Comparison of ENCODE assay signal across 8 cellular contexts in the genomic region with DNA sequence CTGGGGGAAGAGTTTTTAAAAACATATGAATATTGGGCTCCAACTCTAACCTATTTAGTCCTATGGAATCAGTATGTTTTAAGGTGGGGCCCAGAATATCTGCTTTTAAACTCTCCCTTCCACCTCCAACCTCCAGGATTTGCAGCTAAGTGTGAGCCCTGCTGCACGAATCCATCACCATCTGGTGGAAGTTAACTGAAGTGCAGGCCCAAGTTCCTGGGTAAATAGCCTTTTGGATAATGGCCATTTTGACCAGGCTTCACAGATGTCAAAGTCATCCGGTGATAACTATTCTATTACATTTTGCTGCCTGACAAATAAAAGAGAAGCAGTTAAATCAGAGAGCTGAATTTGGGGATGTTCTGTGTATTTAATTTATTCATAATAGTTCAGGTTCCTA. TPM values are rescaled to one million over a fixed set of nuclear protein-coding genes. Genes with fewer than 3 reads are reported as not detected.
DNase-seq lines count a peak whose midpoint lies in the region; ATAC-seq and TF ChIP-seq lines count a peak whose summit lies in the region.

No MANE protein-coding gene starts in this region.

- H3K4me3 ChIP-seq in SJCRH30 (no peak overlapping the region), gastroesophageal sphincter (no peak overlapping the region)

- 4% methylated on average over 2 of the region's 2 CpGs; no CpG with 5 or more reads in 1 of the 2 donors for WGBS in gastroesophageal sphincter (ENCODE audit: low coverage in 1 of 2), 2 donors

- H3K27me3 ChIP-seq in SJCRH30, result no peaks in the 10 kb centered on the region
- no peaks in the 10 kb centered on the region for H3K27me3 ChIP-seq in gastroesophageal sphincter

- no peak for TF ChIP-seq POLR2A in gastroesophageal sphincter (IDR thresholded peaks at IDR 0.05)

- ATAC-seq in GM18499 (IDR thresholded peaks at IDR 0.05; ENCODE audit: insufficient read depth, unreplicated experiment) (peak; percentile 78), HG02642 (IDR thresholded peaks at IDR 0.05; ENCODE audit: poor library complexity, unreplicated experiment) (peak; percentile 91), gastroesophageal sphincter (no peak)

- H3K9me3 ChIP-seq in SJCRH30 (replicated peaks) (no peaks in the 10 kb centered on the region), gastroesophageal sphincter (no peaks in the 10 kb centered on the region)

- TF ChIP-seq CTCF in gastroesophageal sphincter (IDR thresholded peaks at IDR 0.05), result peak; percentile 46 to 68 (median 60)

- no peaks in the 10 kb centered on the region for H3K36me3 ChIP-seq in SJCRH30
- no peaks in the 10 kb centered on the region for H3K36me3 ChIP-seq in gastroesophageal sphincter

- H3K27ac ChIP-seq in SJCRH30 (no peak overlapping the region), gastroesophageal sphincter (no peak overlapping the region)

- no peak for TF ChIP-seq EP300 in gastroesophageal sphincter (IDR thresholded peaks at IDR 0.05)

- DNase-seq in AG08396 (ENCODE audit: low spot score) (peak; percentile 5), NAMALWA (ENCODE audit: low spot score) (peak; percentile 53), SJCRH30 (peak; percentile 31 to 58), putamen (ENCODE audit: low spot score) (peak; percentile 16)
- no peak for DNase-seq in effector CD4-positive, alpha-beta T cell

- H3K4me1 ChIP-seq in SJCRH30 (no peaks in the 10 kb centered on the region), gastroesophageal sphincter (no peaks in the 10 kb centered on the region)

RNA-seq across cellular contexts. Expression of a gene that starts 58.1 kb away (rescaled TPM):
- total RNA-seq in SJCRH30 (2014; rRNA removed; shearing (Covaris generic)), result 29.5 and 38.1 TPM in 2 replicates
- total RNA-seq in gastroesophageal sphincter, result 10 to 100 TPM in 2 of 4 donors, 1 to 10 TPM in 2; 4.4 to 16.2 (median 9.0) TPM
